In genomic region chr5:142495561-142495960, GRCh38 we compare ENCODE assay signal across 22 cellular contexts.
A peak's percentile ranks its signal among the peaks of the same experiment; 100 is the strongest.
DNase-seq lines count a peak whose midpoint lies in the region; ATAC-seq and TF ChIP-seq lines count a peak whose summit lies in the region.
"Had no signal": no experiment of that assay in that cellular context is flagged by ENCODE, and none has a peak within 500 bp of the region (broad histone marks: within the 10 kb centered on the region; RNA-seq: fewer than 3 reads in every experiment).

No MANE protein-coding gene starts in this region.

- peak; percentile 63 for DNase-seq in AG20443 (ENCODE audit: low spot score)
- peak; percentile 76 for DNase-seq in adipocyte (ENCODE audit: low read depth)
- peak; percentile 62 for DNase-seq in fibroblast of gingiva (ENCODE audit: low read depth)
- DNase-seq in transverse colon = no peak
- no peak for DNase-seq in lower leg skin (ENCODE audit: low spot score in 2 of 2)
- DNase-seq: Caco-2; CD4-positive, alpha-beta memory T cell; DMS 273 treated with DMSO at 0.1 percent for 48 hours; DND-41; IMR-90; NCI-H1105; NCI-H146; NCI-H2029; NCI-H524 treated with DMSO at 0.1 percent for 48 hours; NCI-H82; OCI-M1 had no signal

- ATAC-seq in HG02763 (IDR thresholded peaks at IDR 0.05; ENCODE audit: unreplicated experiment) (no peak), GM18520 (IDR thresholded peaks at IDR 0.05; ENCODE audit: unreplicated experiment) (no peak)
- ATAC-seq: Right ventricle myocardium inferior had no signal

- no peak for TF ChIP-seq EP300 in transverse colon (IDR thresholded peaks at IDR 0.05; ENCODE audit: low read depth)

- no peaks in the 10 kb centered on the region for H3K36me3 Mint-ChIP-seq in nephron (ENCODE audit: low read depth)
- H3K36me3 Mint-ChIP-seq: CD4-positive, alpha-beta memory T cell had no signal

- peak overlapping the region; percentile 9 to 82 (median 55) for H3K27ac Mint-ChIP-seq in nephron
- H3K27ac Mint-ChIP-seq: CD4-positive, alpha-beta memory T cell had no signal

- H3K9me3 Mint-ChIP-seq in nephron = no peaks in the 10 kb centered on the region
- H3K9me3 Mint-ChIP-seq: CD4-positive, alpha-beta memory T cell had no signal

- no peak for TF ChIP-seq CTCF in nephron (IDR thresholded peaks at IDR 0.05; ENCODE audit: unreplicated experiment in 3 of 3)
- TF ChIP-seq CTCF in transverse colon (IDR thresholded peaks at IDR 0.05) = no peak
- TF ChIP-seq CTCF in lower leg skin (IDR thresholded peaks at IDR 0.05) = no peak

- no peak for TF ChIP-seq POLR2A in transverse colon (IDR thresholded peaks at IDR 0.05)
- no peak for TF ChIP-seq POLR2A in lower leg skin (IDR thresholded peaks at IDR 0.05)

- no peak overlapping the region for H3K27ac ChIP-seq in transverse colon
- H3K27ac ChIP-seq: BLaER1 treated with 17β-estradiol and CSF1 and Interleukin-3, amounts not matched to agents 10 nM and 100 nM; KMS-11 had no signal

- H3K9ac ChIP-seq in adipocyte (ENCODE audit: low read length) = peak overlapping the region; percentile 3
- H3K9ac ChIP-seq: BLaER1 treated with 17β-estradiol and CSF1 and Interleukin-3, amounts not matched to agents 10 nM and 100 nM; KMS-11 had no signal

- H3K4me1 ChIP-seq in adipocyte (ENCODE audit: control insufficient read depth, insufficient read depth, low read length) (peaks cover 38% of the 10 kb centered on the region), transverse colon (peaks cover 0 to 7% (median 0%) of the 10 kb centered on the region in 4 donors)

- no peaks in the 10 kb centered on the region for H3K9me3 ChIP-seq in adipocyte (ENCODE audit: control insufficient read depth, low read length)
- H3K9me3 ChIP-seq in transverse colon = no peaks in the 10 kb centered on the region
- H3K9me3 ChIP-seq: BLaER1 treated with 17β-estradiol and CSF1 and Interleukin-3, amounts not matched to agents 10 nM and 100 nM; Caco-2 had no signal

- H3K27me3 ChIP-seq in adipocyte (replicated peaks; ENCODE audit: control insufficient read depth, insufficient read depth, low read length) (no peaks in the 10 kb centered on the region), transverse colon (no peaks in the 10 kb centered on the region)
- H3K27me3 ChIP-seq: BLaER1 treated with 17β-estradiol and CSF1 and Interleukin-3, amounts not matched to agents 10 nM and 100 nM had no signal

- H3K4me3 Mint-ChIP-seq in nephron = no peak overlapping the region
- H3K4me3 Mint-ChIP-seq: CD4-positive, alpha-beta memory T cell had no signal

- in situ Hi-C loops in transverse colon (cut with MboI; ENCODE audit: low pct_ligation_motif_present in 1 of 4, low pct_unique_long_range_greater_than_20kb in 1 of 4, low sequenced_read_pairs in 3 of 4) = no loop called here

- peaks cover 5% of the 10 kb centered on the region for H3K27me3 Mint-ChIP-seq in nephron (ENCODE audit: low read depth)
- H3K27me3 Mint-ChIP-seq: CD4-positive, alpha-beta memory T cell had no signal

- H3K36me3 ChIP-seq in adipocyte (ENCODE audit: control insufficient read depth, insufficient read depth, low read length, severe bottlenecking) (no peaks in the 10 kb centered on the region), transverse colon (no peaks in the 10 kb centered on the region)
- H3K36me3 ChIP-seq: BLaER1 treated with 17β-estradiol and CSF1 and Interleukin-3, amounts not matched to agents 10 nM and 100 nM had no signal

- WGBS in transverse colon (ENCODE audit: low coverage in 1 of 2), 2 donors = 44 to 54% methylated on average over 2 of the region's 2 CpGs
- WGBS in lower leg skin, 2 donors = 39 to 51% methylated on average over 2 of the region's 2 CpGs

- peaks cover 78% of the 10 kb centered on the region for H3K4me1 Mint-ChIP-seq in nephron

- H3K4me3 ChIP-seq in adipocyte (ENCODE audit: low read length) = no peak overlapping the region
- H3K4me3 ChIP-seq in transverse colon = no peak overlapping the region
- H3K4me3 ChIP-seq in lower leg skin (ENCODE audit: low read depth, poor library complexity, severe bottlenecking) = no peak overlapping the region
- H3K4me3 ChIP-seq: BLaER1 treated with 17β-estradiol and CSF1 and Interleukin-3, amounts not matched to agents 10 nM and 100 nM had no signal

- intact Hi-C loops in transverse colon (cut with DNase I; ENCODE audit: low total_unique reads) (no loop called here), lower leg skin (cut with DNase I; ENCODE audit: low total_unique reads) (no loop called here)

Comparison
In these comparisons a context has a peak if more than half of its experiments do, and no peak if none do; other contexts are left out.
1. DNase-seq: peak in AG20443 (single experiment), adipocyte (single experiment) and fibroblast of gingiva (single experiment); none in transverse colon (single experiment) and lower leg skin (0 of 2).